9 cellular contexts compared by ENCODE assay signal in genomic region chr11:110777765-110778164, GRCh38.
DNase-seq lines count a peak whose midpoint lies in the region; ATAC-seq and TF ChIP-seq lines count a peak whose summit lies in the region.
"Had no signal": no experiment of that assay in that cellular context is flagged by ENCODE, and none has a peak within 500 bp of the region (broad histone marks: within the 10 kb centered on the region; RNA-seq: fewer than 3 reads in every experiment).

No MANE protein-coding gene starts in this region.

- no peaks in the 10 kb centered on the region for H3K79me2 ChIP-seq in mammary epithelial cell (ENCODE audit: insufficient read depth, low read length)
- no peaks in the 10 kb centered on the region for H3K79me2 ChIP-seq in parathyroid adenoma

- H3K4me3 Mint-ChIP-seq in activated CD4-positive, alpha-beta memory T cell treated with anti-CD3 and anti-CD28 coated beads for 36 hours: no peak overlapping the region

- H3K9me3 ChIP-seq in mammary epithelial cell (replicated peaks; ENCODE audit: insufficient read depth, low read length) (no peaks in the 10 kb centered on the region), parathyroid adenoma (ENCODE audit: control insufficient read depth, low read length) (no peaks in the 10 kb centered on the region), WERI-Rb-1 (ENCODE audit: severe bottlenecking) (peaks cover 3% of the 10 kb centered on the region)

- TF ChIP-seq CTCF in mammary epithelial cell (conservative IDR thresholded peaks at IDR 0.05 in 1 of 2, IDR thresholded peaks at IDR 0.05 in 1 of 2; ENCODE audit: extremely low read depth in 1 of 2, insufficient read depth in 1 of 2, low read depth in 1 of 2, low read length in 2 of 2) (no peak), parathyroid adenoma (IDR thresholded peaks at IDR 0.05) (no peak), WERI-Rb-1 (IDR thresholded peaks at IDR 0.05; ENCODE audit: low read depth, low read length) (no peak)

- in situ Hi-C loops in mammary epithelial cell (cut with MboI; ENCODE audit: low sequenced_read_pairs in 2 of 2): no loop called here

- H3K36me3 ChIP-seq in mammary epithelial cell (ENCODE audit: insufficient read depth, low read length): no peaks in the 10 kb centered on the region
- H3K36me3 ChIP-seq in parathyroid adenoma (ENCODE audit: control insufficient read depth, insufficient read depth, low read length): no peaks in the 10 kb centered on the region
- no peaks in the 10 kb centered on the region for H3K36me3 ChIP-seq in WERI-Rb-1

- H3K27me3 ChIP-seq in mammary epithelial cell (ENCODE audit: insufficient read depth, low read length): peaks cover 3% of the 10 kb centered on the region
- H3K27me3 ChIP-seq in parathyroid adenoma (ENCODE audit: control insufficient read depth, insufficient read depth, low read length): no peaks in the 10 kb centered on the region
- no peaks in the 10 kb centered on the region for H3K27me3 ChIP-seq in WERI-Rb-1 (ENCODE audit: insufficient read depth, low read depth, severe bottlenecking)

- no peak overlapping the region for H3K4me2 ChIP-seq in mammary epithelial cell (ENCODE audit: insufficient read depth, low read depth, low read length)
- no peak overlapping the region for H3K4me2 ChIP-seq in parathyroid adenoma (ENCODE audit: low read length)

- intact Hi-C loops in mammary epithelial cell (cut with micrococcal nuclease): no loop called here
- intact Hi-C loops in activated CD4-positive, alpha-beta memory T cell treated with anti-CD3 and anti-CD28 coated beads for 36 hours (cut with micrococcal nuclease): no loop called here

- H3K27ac Mint-ChIP-seq in activated CD4-positive, alpha-beta memory T cell treated with anti-CD3 and anti-CD28 coated beads for 36 hours: no peak overlapping the region

- peaks cover 7% of the 10 kb centered on the region for H3K9me3 Mint-ChIP-seq in activated CD4-positive, alpha-beta memory T cell treated with anti-CD3 and anti-CD28 coated beads for 36 hours

- ATAC-seq in HG03159 (IDR thresholded peaks at IDR 0.05; ENCODE audit: unreplicated experiment): peak; percentile 37

- no peaks in the 10 kb centered on the region for H3K27me3 Mint-ChIP-seq in activated CD4-positive, alpha-beta memory T cell treated with anti-CD3 and anti-CD28 coated beads for 36 hours

- DNase-seq in EH (ENCODE audit: low read depth) (peak; percentile 71), mammary epithelial cell (peak; percentile 48), islet precursor cell (no peak), T-helper 9 cell (no peak), WERI-Rb-1 (no peak)
- DNase-seq in activated CD4-positive, alpha-beta memory T cell treated with anti-CD3 and anti-CD28 coated beads for 36 hours: no peak

- H3K27ac ChIP-seq in mammary epithelial cell (ENCODE audit: insufficient read depth, low read depth, low read length) (no peak overlapping the region), parathyroid adenoma (peak overlapping the region; percentile 32), WERI-Rb-1 (no peak overlapping the region)

- no peak overlapping the region for H3K4me3 ChIP-seq in mammary epithelial cell (replicated peaks in 1 of 3; ENCODE audit: insufficient read depth in 1 of 3, low read depth in 2 of 3, low read length in 3 of 3)
- no peak overlapping the region for H3K4me3 ChIP-seq in parathyroid adenoma (ENCODE audit: low read depth, low read length)
- no peak overlapping the region for H3K4me3 ChIP-seq in WERI-Rb-1 (ENCODE audit: low read depth, low read length)
- H3K4me3 ChIP-seq: skin epidermis had no signal

- 45% methylated on average over 2 of the region's 2 CpGs for WGBS in mammary epithelial cell (ENCODE audit: low coverage, missing lambda C conversion rate)

- no TSS peak for BruUV-seq in mammary epithelial cell (replicated peaks; lab: Mats Ljungman, UMichigan)

- H3K9ac ChIP-seq in mammary epithelial cell (ENCODE audit: insufficient read depth, low read length) (no peak overlapping the region), parathyroid adenoma (no peak overlapping the region)

- no peaks in the 10 kb centered on the region for H3K4me1 Mint-ChIP-seq in activated CD4-positive, alpha-beta memory T cell treated with anti-CD3 and anti-CD28 coated beads for 36 hours (ENCODE audit: low read depth)

- dilution Hi-C loops in mammary epithelial cell (cut with HindIII; ENCODE audit: low sequenced_read_pairs): no loop called here

- H3K4me1 ChIP-seq in mammary epithelial cell (ENCODE audit: insufficient read depth, low read length): no peaks in the 10 kb centered on the region
- no peaks in the 10 kb centered on the region for H3K4me1 ChIP-seq in parathyroid adenoma

- CTCF ChIA-PET in mammary epithelial cell (lab: Charles Lee; ENCODE audit: low non-redundant PET): no interaction called here
- CTCF ChIA-PET in activated CD4-positive, alpha-beta memory T cell treated with anti-CD3 and anti-CD28 coated beads for 36 hours (lab: Charles Lee): no interaction called here

- H2AFZ ChIP-seq in mammary epithelial cell (ENCODE audit: low read depth, low read length): no peak overlapping the region
- no peak overlapping the region for H2AFZ ChIP-seq in parathyroid adenoma

- no peaks in the 10 kb centered on the region for H3K36me3 Mint-ChIP-seq in activated CD4-positive, alpha-beta memory T cell treated with anti-CD3 and anti-CD28 coated beads for 36 hours

- no peaks in the 10 kb centered on the region for H4K20me1 ChIP-seq in mammary epithelial cell (ENCODE audit: insufficient read depth, low read length)

- POLR2A ChIA-PET in activated CD4-positive, alpha-beta memory T cell treated with anti-CD3 and anti-CD28 coated beads for 36 hours (lab: Charles Lee): no interaction called here

Comparison
In these comparisons a context has a peak if more than half of its experiments do, and no peak if none do; other contexts are left out.
1. DNase-seq: peak in EH (single experiment) and mammary epithelial cell (single experiment); none in islet precursor cell (single experiment), activated CD4-positive, alpha-beta memory T cell treated with anti-CD3 and anti-CD28 coated beads for 36 hours (single experiment), T-helper 9 cell (single experiment) and WERI-Rb-1 (single experiment).